ENCODE assay signal across 24 cellular contexts in genomic region chr6:64527899-64528298, GRCh38.
"Had no signal": no experiment of that assay in that cellular context is flagged by ENCODE, and none has a peak within 500 bp of the region (broad histone marks: within the 10 kb centered on the region; RNA-seq: fewer than 3 reads in every experiment).

No MANE protein-coding gene starts in this region.

- DNase-seq: colonic mucosa; cortex of kidney; effector CD8-positive, alpha-beta T cell; effector memory CD8-positive, alpha-beta T cell; endodermal cell; erythroblast; esophagus squamous epithelium; foreskin fibroblast; foreskin melanocyte; gastrocnemius medialis; glutamatergic neuron; head of caudate nucleus; heart right ventricle; hippocampal formation; left cardiac atrium; left lung; left ventricle myocardium superior; lower lobe of right lung; mesenchymal stem cell; midbrain had no signal

- FAIRE-seq: islet of Langerhans, keratinocyte had no signal

- H3K4me3 ChIP-seq: colonic mucosa, esophagus squamous epithelium, gastrocnemius medialis, heart right ventricle, left lung, lower lobe of right lung had no signal

- H3K27ac ChIP-seq: colonic mucosa, epithelial cell of prostate, esophagus squamous epithelium, gastrocnemius medialis, heart right ventricle, left lung, lower lobe of right lung had no signal

- H3K9me3 ChIP-seq: colonic mucosa, esophagus squamous epithelium, gastrocnemius medialis, lower lobe of right lung had no signal

- H3K27me3 ChIP-seq: colonic mucosa, esophagus squamous epithelium, gastrocnemius medialis, heart right ventricle, left lung had no signal

- ATAC-seq: effector memory CD8-positive, alpha-beta T cell; esophagus mucosa; gastrocnemius medialis; heart right ventricle; left cardiac atrium; left lung; left ventricle myocardium superior; lower lobe of right lung had no signal

- H3K36me3 ChIP-seq: colonic mucosa, esophagus squamous epithelium, gastrocnemius medialis, heart right ventricle, left lung, lower lobe of right lung had no signal

- H3K4me1 ChIP-seq: colonic mucosa, esophagus squamous epithelium, gastrocnemius medialis, heart right ventricle, left lung, lower lobe of right lung had no signal
